8 cellular contexts compared by ENCODE assay signal in the genomic region with DNA sequence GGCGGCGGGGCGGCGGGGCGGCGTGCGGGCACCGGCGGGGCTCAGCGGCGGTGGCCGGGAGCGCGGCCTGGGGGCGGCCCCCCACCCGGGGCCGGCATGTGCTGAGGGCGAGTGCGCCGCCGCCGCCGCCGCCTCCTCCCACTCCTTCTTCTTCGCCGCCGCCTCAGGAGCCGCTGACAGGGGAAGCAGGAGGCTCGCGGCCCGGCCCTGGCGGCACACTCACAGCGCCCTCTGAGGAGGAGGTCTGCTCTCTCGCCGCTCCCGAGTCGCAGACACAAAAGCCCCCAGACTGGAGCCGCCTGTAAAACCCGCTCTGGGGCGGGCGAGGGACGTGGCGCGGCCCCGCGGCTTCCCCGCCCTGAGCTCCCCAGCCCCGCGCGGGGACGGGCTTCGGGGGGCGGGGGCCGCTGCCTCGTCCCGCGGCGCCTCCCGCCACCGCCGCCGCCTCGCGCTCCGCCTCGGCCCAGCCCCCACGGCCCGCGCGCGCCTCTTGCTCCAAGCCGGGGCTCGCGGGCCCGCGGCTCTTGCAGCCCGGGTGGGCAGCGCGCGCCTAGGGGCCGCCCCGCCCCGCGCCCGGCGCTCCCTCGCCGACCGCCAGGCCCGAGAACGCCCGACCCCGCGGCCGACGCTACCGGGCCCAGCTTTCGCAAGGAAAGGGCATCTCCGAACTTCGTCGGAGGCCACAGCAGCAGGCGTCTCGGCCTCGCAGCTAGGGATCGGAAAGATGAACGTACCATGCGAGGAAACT. TPM values are rescaled to one million over a fixed set of nuclear protein-coding genes. Genes with fewer than 3 reads are reported as not detected.
DNase-seq lines count a peak whose midpoint lies in the region; ATAC-seq and TF ChIP-seq lines count a peak whose summit lies in the region.

A gene with protein sequence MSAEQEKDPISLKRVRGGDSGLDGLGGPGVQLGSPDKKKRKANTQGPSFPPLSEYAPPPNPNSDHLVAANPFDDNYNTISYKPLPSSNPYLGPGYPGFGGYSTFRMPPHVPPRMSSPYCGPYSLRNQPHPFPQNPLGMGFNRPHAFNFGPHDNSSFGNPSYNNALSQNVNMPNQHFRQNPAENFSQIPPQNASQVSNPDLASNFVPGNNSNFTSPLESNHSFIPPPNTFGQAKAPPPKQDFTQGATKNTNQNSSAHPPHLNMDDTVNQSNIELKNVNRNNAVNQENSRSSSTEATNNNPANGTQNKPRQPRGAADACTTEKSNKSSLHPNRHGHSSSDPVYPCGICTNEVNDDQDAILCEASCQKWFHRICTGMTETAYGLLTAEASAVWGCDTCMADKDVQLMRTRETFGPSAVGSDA (minus strand): TSS at position 276 of the 748 bp plus-strand sequence. CDS start 462 bp downstream, outside the sequence.

- no TSS peak for BruUV-seq in Caco-2 (replicated peaks; lab: Mats Ljungman, UMichigan)

- peak in 1 of 2 experiments; percentile 18 for TF ChIP-seq CTCF in Caco-2 (IDR thresholded peaks at IDR 0.05; ENCODE audit: insufficient read depth in 1 of 2, low read depth in 1 of 2, low read length in 1 of 2, severe bottlenecking in 1 of 2, unreplicated experiment in 1 of 2)

- H3K27me3 ChIP-seq in Caco-2 (replicated peaks; ENCODE audit: control insufficient read depth, insufficient read depth, low read length) (no peaks in the 10 kb centered on the region), endocrine pancreas (ENCODE audit: control insufficient read depth, insufficient read depth, low read length) (no peaks in the 10 kb centered on the region)

- peaks cover 3% of the 10 kb centered on the region for H3K27me3 Mint-ChIP-seq in Caco-2 (ENCODE audit: insufficient read depth, unreplicated experiment)

- ATAC-seq in GM21390 (IDR thresholded peaks at IDR 0.05; ENCODE audit: unreplicated experiment) = peak; percentile 82

- H3K4me3 ChIP-seq in Caco-2 (ENCODE audit: low read depth, low read length) (peak within 1 kb of the TSS; percentile 67), endocrine pancreas (ENCODE audit: control insufficient read depth, insufficient read depth, low read length) (no peak within 1 kb of the TSS)

- no peaks in the 10 kb centered on the region for H3K9me3 Mint-ChIP-seq in Caco-2 (ENCODE audit: unreplicated experiment)

- H3K9ac ChIP-seq in endocrine pancreas (ENCODE audit: control insufficient read depth, insufficient read depth, low read length) = peak within 1 kb of the TSS; percentile 72

- intact Hi-C loops in Caco-2 (cut with micrococcal nuclease; ENCODE audit: unreplicated experiment) = loop anchor here (5.0 kb wide), 1 partner anchor 61 kb away; no protein-coding TSS in a partner anchor

- H3K36me3 Mint-ChIP-seq in Caco-2 (ENCODE audit: insufficient read depth, unreplicated experiment) = no peaks in the 10 kb centered on the region

- CTCF ChIA-PET in Caco-2 (lab: Charles Lee) = no interaction called here

- no peaks in the 10 kb centered on the region for H3K36me3 ChIP-seq in Caco-2 (ENCODE audit: control insufficient read depth, insufficient read depth, low read length)
- H3K36me3 ChIP-seq in endocrine pancreas (ENCODE audit: control insufficient read depth, insufficient read depth, low read length) = no peaks in the 10 kb centered on the region

- POLR2A ChIA-PET in Caco-2 (lab: Charles Lee) = no interaction called here

- H3K4me1 ChIP-seq in Caco-2 (no peaks in the 10 kb centered on the region), endocrine pancreas (ENCODE audit: control insufficient read depth, insufficient read depth, low read length) (no peaks in the 10 kb centered on the region)

- peak within 1 kb of the TSS; percentile 56 for H3K27ac Mint-ChIP-seq in Caco-2 (ENCODE audit: unreplicated experiment)

- H3K4me3 Mint-ChIP-seq in Caco-2 (ENCODE audit: unreplicated experiment) = no peak within 1 kb of the TSS

- no peaks in the 10 kb centered on the region for H3K9me3 ChIP-seq in Caco-2
- H3K9me3 ChIP-seq in endocrine pancreas (ENCODE audit: control insufficient read depth, low read length) = no peaks in the 10 kb centered on the region

- peaks cover 5% of the 10 kb centered on the region for H3K4me1 Mint-ChIP-seq in Caco-2 (ENCODE audit: low read depth, unreplicated experiment)

- DNase-seq in Caco-2 (peak; percentile 72 to 78), NCI-H1048 (lab: John Stamatoyannopoulos, UW) (peak; percentile 11), medulla oblongata (ENCODE audit: extremely low spot score) (peak; percentile 38)
- DNase-seq in activated CD4-positive, alpha-beta T cell treated with anti-CD3 and anti-CD28 coated beads, Interleukin-2, amount 50 U/mL, for 1 hour = peak; percentile 4
- DNase-seq in stimulated activated CD8-positive, alpha-beta memory T cell treated with anti-CD3 and anti-CD28 coated beads, Interleukin-7, amount 100 ng/mL, for 24 hours (ENCODE audit: low read depth) = peak; percentile 1
- DNase-seq in NK-92 treated with Interleukin-12 subunit alpha and Interleukin-12 subunit beta, amount 100 ng/mL, for 24 hours (lab: John Stamatoyannopoulos, UW) = no peak

RNA-seq across cellular contexts. Expression of the gene that starts here (rescaled TPM):
- total RNA-seq in Caco-2 (2022) = 7.8 and 8.9 TPM in 2 replicates
